1 cellular context compared by ENCODE assay signal in the genomic region with DNA sequence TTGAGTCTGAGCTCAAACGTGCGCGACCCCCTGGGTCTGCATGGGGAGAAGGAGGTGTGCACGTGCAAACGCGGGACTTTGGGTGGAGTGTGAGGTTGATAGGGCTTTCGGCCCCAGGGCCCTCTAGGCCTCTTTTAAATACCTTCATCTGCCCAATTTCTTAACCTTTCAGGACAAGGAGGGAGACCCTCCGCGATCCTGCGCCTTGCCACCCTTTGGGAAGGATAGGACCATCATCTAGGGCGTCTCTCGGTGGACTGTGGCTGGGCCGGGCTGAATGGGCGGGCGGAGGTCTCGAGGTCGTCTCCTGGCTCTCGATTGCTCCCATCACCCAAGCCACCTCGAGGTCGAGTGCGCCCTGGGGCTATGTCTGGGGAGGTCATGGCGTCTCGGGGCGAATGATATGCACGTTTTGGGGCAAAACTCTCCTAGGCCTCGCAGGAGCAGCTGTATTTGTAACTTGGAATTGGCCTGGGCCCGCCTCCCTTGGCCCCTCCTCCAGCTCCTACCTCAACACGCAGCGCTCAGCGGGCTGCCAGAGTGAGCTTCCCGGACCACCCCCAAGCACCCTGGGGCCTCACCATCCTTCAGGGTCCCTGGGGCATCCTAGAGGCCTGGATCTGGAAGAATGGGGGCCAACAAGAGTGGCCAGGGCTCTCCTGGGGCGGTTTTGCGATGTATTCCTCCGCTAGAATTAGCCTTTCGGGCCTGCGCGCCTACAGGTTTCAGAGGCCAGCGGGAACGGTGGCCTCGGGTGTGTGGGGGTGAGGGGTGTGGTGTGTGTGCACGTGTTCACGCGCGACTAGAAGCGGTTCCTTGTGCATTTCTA.
TF ChIP-seq lines count a peak whose summit lies in the region.

No MANE protein-coding gene starts in this region.

TF ChIP-seq in H1, 55 proteins besides CTCF, POLR2A, EP300 and RAD21:
- TF ChIP-seq RFX5 (IDR thresholded peaks at IDR 0.05; ENCODE audit: borderline replicate concordance, low read depth, low read length), result no peak
- no peak for TF ChIP-seq CEBPB (IDR thresholded peaks at IDR 0.05; ENCODE audit: low read depth, low read length)
- TF ChIP-seq RBBP5 (IDR thresholded peaks at IDR 0.05; ENCODE audit: borderline replicate concordance, low read depth, low read length), result no peak
- TF ChIP-seq, protein P1, sequence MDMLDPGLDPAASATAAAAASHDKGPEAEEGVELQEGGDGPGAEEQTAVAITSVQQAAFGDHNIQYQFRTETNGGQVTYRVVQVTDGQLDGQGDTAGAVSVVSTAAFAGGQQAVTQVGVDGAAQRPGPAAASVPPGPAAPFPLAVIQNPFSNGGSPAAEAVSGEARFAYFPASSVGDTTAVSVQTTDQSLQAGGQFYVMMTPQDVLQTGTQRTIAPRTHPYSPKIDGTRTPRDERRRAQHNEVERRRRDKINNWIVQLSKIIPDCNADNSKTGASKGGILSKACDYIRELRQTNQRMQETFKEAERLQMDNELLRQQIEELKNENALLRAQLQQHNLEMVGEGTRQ (IDR thresholded peaks at IDR 0.05; ENCODE audit: low read length), result no peak
- TF ChIP-seq, protein P2, sequence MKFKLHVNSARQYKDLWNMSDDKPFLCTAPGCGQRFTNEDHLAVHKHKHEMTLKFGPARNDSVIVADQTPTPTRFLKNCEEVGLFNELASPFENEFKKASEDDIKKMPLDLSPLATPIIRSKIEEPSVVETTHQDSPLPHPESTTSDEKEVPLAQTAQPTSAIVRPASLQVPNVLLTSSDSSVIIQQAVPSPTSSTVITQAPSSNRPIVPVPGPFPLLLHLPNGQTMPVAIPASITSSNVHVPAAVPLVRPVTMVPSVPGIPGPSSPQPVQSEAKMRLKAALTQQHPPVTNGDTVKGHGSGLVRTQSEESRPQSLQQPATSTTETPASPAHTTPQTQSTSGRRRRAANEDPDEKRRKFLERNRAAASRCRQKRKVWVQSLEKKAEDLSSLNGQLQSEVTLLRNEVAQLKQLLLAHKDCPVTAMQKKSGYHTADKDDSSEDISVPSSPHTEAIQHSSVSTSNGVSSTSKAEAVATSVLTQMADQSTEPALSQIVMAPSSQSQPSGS (IDR thresholded peaks at IDR 0.05; ENCODE audit: low read length), result no peak
- TF ChIP-seq SAP30 (IDR thresholded peaks at IDR 0.05; ENCODE audit: insufficient read depth, insufficient replicate concordance, low read length), result no peak
- TF ChIP-seq, protein P3, sequence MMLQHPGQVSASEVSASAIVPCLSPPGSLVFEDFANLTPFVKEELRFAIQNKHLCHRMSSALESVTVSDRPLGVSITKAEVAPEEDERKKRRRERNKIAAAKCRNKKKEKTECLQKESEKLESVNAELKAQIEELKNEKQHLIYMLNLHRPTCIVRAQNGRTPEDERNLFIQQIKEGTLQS (IDR thresholded peaks at IDR 0.05; ENCODE audit: insufficient read depth, low read depth, low read length), result no peak
- TF ChIP-seq BCL11A (IDR thresholded peaks at IDR 0.05; ENCODE audit: low read depth in 2 of 2, low read length in 2 of 2), result no peak
- TF ChIP-seq POU5F1 (IDR thresholded peaks at IDR 0.05; ENCODE audit: low read depth, low read length), result no peak
- TF ChIP-seq PHF8 (conservative IDR thresholded peaks at IDR 0.05; ENCODE audit: low read depth, low read length), result no peak
- TF ChIP-seq EZH2 (IDR thresholded peaks at IDR 0.05; ENCODE audit: low read depth, low read length, severe bottlenecking), result peak; percentile 93
- TF ChIP-seq CBX8 (IDR thresholded peaks at IDR 0.05; ENCODE audit: borderline replicate concordance, low read depth, low read length), result no peak
- TF ChIP-seq SP4 (IDR thresholded peaks at IDR 0.05; ENCODE audit: low read length), result no peak
- TF ChIP-seq FOSL1 (IDR thresholded peaks at IDR 0.05; ENCODE audit: insufficient read depth, low read depth, low read length), result no peak
- 0 out of 2 replicates have a peak, but pooled peaks have one; percentile 12 for TF ChIP-seq SP1 (IDR thresholded peaks at IDR 0.05; ENCODE audit: low read depth, low read length)
- no peak for TF ChIP-seq NRF1 (IDR thresholded peaks at IDR 0.05; ENCODE audit: low read depth, low read length)
- TF ChIP-seq JUN (IDR thresholded peaks at IDR 0.05; ENCODE audit: low read depth, low read length), result no peak
- TF ChIP-seq KDM5A (IDR thresholded peaks at IDR 0.05; ENCODE audit: low read length), result no peak
- TF ChIP-seq TCF12 (IDR thresholded peaks at IDR 0.05; ENCODE audit: low read depth, low read length), result no peak
- TF ChIP-seq JUND (IDR thresholded peaks at IDR 0.05; ENCODE audit: low read length), result no peak
- no peak for TF ChIP-seq TBP (IDR thresholded peaks at IDR 0.05; ENCODE audit: low read depth, low read length)
- TF ChIP-seq CREB1 (IDR thresholded peaks at IDR 0.05), result no peak
- no peak for TF ChIP-seq SP2 (IDR thresholded peaks at IDR 0.05; ENCODE audit: low read length)
- no peak for TF ChIP-seq NANOG (IDR thresholded peaks at IDR 0.05; ENCODE audit: insufficient read depth, low read depth, low read length, poor library complexity, severe bottlenecking)
- no peak for TF ChIP-seq TEAD4 (IDR thresholded peaks at IDR 0.05; ENCODE audit: low read depth, low read length)
- TF ChIP-seq TAF1 (IDR thresholded peaks at IDR 0.05; ENCODE audit: low read depth, low read length), result no peak
- TF ChIP-seq RXRA (IDR thresholded peaks at IDR 0.05; ENCODE audit: insufficient read depth, low read depth, low read length), result no peak
- no peak for TF ChIP-seq SRF (IDR thresholded peaks at IDR 0.05; ENCODE audit: low read depth, low read length)
- TF ChIP-seq YY1 (IDR thresholded peaks at IDR 0.05; ENCODE audit: low read depth, low read length), result no peak
- no peak for TF ChIP-seq CHD1 (IDR thresholded peaks at IDR 0.05; ENCODE audit: low read depth, low read length)
- TF ChIP-seq CHD2 (IDR thresholded peaks at IDR 0.05; ENCODE audit: low read length), result no peak
- TF ChIP-seq CTBP2 (IDR thresholded peaks at IDR 0.05; ENCODE audit: borderline replicate concordance, insufficient read depth, insufficient read length, low read length), result no peak
- TF ChIP-seq SIN3A (conservative IDR thresholded peaks at IDR 0.05 in 1 of 2, IDR thresholded peaks at IDR 0.05 in 1 of 2; ENCODE audit: low read depth in 1 of 2, low read length in 2 of 2), result no peak
- TF ChIP-seq EGR1 (IDR thresholded peaks at IDR 0.05; ENCODE audit: borderline replicate concordance, low read depth, low read length), result no peak
- no peak for TF ChIP-seq KDM1A (IDR thresholded peaks at IDR 0.05; ENCODE audit: borderline replicate concordance, low read length)
- no peak for TF ChIP-seq SIRT6 (IDR thresholded peaks at IDR 0.05; ENCODE audit: low read length)
- TF ChIP-seq ZNF274 (IDR thresholded peaks at IDR 0.05; ENCODE audit: borderline replicate concordance, extremely low read depth, low read length), result no peak
- TF ChIP-seq, protein P4, sequence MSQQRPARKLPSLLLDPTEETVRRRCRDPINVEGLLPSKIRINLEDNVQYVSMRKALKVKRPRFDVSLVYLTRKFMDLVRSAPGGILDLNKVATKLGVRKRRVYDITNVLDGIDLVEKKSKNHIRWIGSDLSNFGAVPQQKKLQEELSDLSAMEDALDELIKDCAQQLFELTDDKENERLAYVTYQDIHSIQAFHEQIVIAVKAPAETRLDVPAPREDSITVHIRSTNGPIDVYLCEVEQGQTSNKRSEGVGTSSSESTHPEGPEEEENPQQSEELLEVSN (IDR thresholded peaks at IDR 0.05), result peak; percentile 84
- no peak for TF ChIP-seq MAFK (IDR thresholded peaks at IDR 0.05; ENCODE audit: low read depth, low read length)
- TF ChIP-seq HDAC2 (IDR thresholded peaks at IDR 0.05; ENCODE audit: borderline replicate concordance in 1 of 2, low read depth in 2 of 2, low read length in 2 of 2), result no peak
- TF ChIP-seq, protein P5, sequence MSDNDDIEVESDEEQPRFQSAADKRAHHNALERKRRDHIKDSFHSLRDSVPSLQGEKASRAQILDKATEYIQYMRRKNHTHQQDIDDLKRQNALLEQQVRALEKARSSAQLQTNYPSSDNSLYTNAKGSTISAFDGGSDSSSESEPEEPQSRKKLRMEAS (IDR thresholded peaks at IDR 0.05), result peak; percentile 65; the same call in 1 of the 2 replicates
- TF ChIP-seq GABPA (IDR thresholded peaks at IDR 0.05; ENCODE audit: borderline replicate concordance, insufficient read depth, low read length), result no peak
- no peak for TF ChIP-seq GTF2F1 (IDR thresholded peaks at IDR 0.05; ENCODE audit: borderline replicate concordance, low read depth, low read length)
- TF ChIP-seq POLR2AphosphoS5 (IDR thresholded peaks at IDR 0.05; ENCODE audit: low read depth, low read length), result no peak
- no peak for TF ChIP-seq HDAC6 (IDR thresholded peaks at IDR 0.05; ENCODE audit: low read depth, low read length)
- TF ChIP-seq SUZ12 (IDR thresholded peaks at IDR 0.05; ENCODE audit: low read length), result peak; percentile 70; the same call in 1 of the 2 replicates
- no peak for TF ChIP-seq CBX5 (IDR thresholded peaks at IDR 0.05; ENCODE audit: low read depth, low read length)
- TF ChIP-seq SIX5 (IDR thresholded peaks at IDR 0.05; ENCODE audit: low read depth, low read length), result no peak
- peak; percentile 6 for TF ChIP-seq RNF2 (IDR thresholded peaks at IDR 0.05; ENCODE audit: borderline replicate concordance, low read depth, low read length, missing control alignments, poor library complexity, severe bottlenecking)
- TF ChIP-seq ASH2L (IDR thresholded peaks at IDR 0.05; ENCODE audit: low read length), result peak; percentile 22
- TF ChIP-seq TAF7 (optimal IDR thresholded peaks at IDR 0.05; ENCODE audit: borderline replicate concordance, low read depth, low read length), result no peak
- TF ChIP-seq BRCA1 (IDR thresholded peaks at IDR 0.05; ENCODE audit: low read depth, low read length), result no peak
- peak; percentile 57 for TF ChIP-seq KDM4A (IDR thresholded peaks at IDR 0.05; ENCODE audit: low read depth, low read length, severe bottlenecking)
- no peak for TF ChIP-seq BACH1 (IDR thresholded peaks at IDR 0.05; ENCODE audit: low read length)
- TF ChIP-seq, protein P6, sequence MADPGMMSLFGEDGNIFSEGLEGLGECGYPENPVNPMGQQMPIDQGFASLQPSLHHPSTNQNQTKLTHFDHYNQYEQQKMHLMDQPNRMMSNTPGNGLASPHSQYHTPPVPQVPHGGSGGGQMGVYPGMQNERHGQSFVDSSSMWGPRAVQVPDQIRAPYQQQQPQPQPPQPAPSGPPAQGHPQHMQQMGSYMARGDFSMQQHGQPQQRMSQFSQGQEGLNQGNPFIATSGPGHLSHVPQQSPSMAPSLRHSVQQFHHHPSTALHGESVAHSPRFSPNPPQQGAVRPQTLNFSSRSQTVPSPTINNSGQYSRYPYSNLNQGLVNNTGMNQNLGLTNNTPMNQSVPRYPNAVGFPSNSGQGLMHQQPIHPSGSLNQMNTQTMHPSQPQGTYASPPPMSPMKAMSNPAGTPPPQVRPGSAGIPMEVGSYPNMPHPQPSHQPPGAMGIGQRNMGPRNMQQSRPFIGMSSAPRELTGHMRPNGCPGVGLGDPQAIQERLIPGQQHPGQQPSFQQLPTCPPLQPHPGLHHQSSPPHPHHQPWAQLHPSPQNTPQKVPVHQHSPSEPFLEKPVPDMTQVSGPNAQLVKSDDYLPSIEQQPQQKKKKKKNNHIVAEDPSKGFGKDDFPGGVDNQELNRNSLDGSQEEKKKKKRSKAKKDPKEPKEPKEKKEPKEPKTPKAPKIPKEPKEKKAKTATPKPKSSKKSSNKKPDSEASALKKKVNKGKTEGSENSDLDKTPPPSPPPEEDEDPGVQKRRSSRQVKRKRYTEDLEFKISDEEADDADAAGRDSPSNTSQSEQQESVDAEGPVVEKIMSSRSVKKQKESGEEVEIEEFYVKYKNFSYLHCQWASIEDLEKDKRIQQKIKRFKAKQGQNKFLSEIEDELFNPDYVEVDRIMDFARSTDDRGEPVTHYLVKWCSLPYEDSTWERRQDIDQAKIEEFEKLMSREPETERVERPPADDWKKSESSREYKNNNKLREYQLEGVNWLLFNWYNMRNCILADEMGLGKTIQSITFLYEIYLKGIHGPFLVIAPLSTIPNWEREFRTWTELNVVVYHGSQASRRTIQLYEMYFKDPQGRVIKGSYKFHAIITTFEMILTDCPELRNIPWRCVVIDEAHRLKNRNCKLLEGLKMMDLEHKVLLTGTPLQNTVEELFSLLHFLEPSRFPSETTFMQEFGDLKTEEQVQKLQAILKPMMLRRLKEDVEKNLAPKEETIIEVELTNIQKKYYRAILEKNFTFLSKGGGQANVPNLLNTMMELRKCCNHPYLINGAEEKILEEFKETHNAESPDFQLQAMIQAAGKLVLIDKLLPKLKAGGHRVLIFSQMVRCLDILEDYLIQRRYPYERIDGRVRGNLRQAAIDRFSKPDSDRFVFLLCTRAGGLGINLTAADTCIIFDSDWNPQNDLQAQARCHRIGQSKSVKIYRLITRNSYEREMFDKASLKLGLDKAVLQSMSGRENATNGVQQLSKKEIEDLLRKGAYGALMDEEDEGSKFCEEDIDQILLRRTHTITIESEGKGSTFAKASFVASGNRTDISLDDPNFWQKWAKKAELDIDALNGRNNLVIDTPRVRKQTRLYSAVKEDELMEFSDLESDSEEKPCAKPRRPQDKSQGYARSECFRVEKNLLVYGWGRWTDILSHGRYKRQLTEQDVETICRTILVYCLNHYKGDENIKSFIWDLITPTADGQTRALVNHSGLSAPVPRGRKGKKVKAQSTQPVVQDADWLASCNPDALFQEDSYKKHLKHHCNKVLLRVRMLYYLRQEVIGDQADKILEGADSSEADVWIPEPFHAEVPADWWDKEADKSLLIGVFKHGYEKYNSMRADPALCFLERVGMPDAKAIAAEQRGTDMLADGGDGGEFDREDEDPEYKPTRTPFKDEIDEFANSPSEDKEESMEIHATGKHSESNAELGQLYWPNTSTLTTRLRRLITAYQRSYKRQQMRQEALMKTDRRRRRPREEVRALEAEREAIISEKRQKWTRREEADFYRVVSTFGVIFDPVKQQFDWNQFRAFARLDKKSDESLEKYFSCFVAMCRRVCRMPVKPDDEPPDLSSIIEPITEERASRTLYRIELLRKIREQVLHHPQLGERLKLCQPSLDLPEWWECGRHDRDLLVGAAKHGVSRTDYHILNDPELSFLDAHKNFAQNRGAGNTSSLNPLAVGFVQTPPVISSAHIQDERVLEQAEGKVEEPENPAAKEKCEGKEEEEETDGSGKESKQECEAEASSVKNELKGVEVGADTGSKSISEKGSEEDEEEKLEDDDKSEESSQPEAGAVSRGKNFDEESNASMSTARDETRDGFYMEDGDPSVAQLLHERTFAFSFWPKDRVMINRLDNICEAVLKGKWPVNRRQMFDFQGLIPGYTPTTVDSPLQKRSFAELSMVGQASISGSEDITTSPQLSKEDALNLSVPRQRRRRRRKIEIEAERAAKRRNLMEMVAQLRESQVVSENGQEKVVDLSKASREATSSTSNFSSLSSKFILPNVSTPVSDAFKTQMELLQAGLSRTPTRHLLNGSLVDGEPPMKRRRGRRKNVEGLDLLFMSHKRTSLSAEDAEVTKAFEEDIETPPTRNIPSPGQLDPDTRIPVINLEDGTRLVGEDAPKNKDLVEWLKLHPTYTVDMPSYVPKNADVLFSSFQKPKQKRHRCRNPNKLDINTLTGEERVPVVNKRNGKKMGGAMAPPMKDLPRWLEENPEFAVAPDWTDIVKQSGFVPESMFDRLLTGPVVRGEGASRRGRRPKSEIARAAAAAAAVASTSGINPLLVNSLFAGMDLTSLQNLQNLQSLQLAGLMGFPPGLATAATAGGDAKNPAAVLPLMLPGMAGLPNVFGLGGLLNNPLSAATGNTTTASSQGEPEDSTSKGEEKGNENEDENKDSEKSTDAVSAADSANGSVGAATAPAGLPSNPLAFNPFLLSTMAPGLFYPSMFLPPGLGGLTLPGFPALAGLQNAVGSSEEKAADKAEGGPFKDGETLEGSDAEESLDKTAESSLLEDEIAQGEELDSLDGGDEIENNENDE (IDR thresholded peaks at IDR 0.05; ENCODE audit: insufficient replicate concordance, low read length), result no peak
